7 cellular contexts compared by ENCODE assay signal in the genomic region with DNA sequence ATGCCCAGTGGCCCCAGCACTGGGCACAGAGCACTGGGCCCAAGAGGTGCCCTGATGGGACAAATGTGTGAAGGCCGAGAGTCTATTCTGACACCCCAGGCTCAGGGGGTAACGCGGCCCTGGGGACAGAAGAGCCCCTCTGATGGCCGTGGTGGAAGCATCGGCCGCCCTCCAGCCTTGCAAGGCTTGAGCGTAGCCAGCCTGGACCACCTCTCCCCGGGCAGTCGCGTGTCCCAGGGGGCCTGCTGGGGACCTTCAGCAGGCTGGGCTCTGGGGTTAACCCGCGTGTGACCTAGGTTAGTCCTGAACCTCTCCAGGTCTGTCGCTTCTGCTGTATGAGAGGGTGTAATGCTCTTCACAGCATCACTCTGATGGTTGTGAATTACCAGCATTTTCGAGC. TPM values are rescaled to one million over a fixed set of nuclear protein-coding genes. Genes with fewer than 3 reads are reported as not detected.
"Had no signal": no experiment of that assay in that cellular context is flagged by ENCODE, and none has a peak within 500 bp of the region (broad histone marks: within the 10 kb centered on the region; RNA-seq: fewer than 3 reads in every experiment).

No MANE protein-coding gene starts in this region.

- FAIRE-seq: H1, H54, HTR-8/SVneo had no signal

- H3K4me3 ChIP-seq: GM23338 had no signal

- H3K4me1 Mint-ChIP-seq: GM23338, H9 had no signal

- H3K9me3 Mint-ChIP-seq: GM23338, H9 had no signal

- H3K4me3 Mint-ChIP-seq: GM23338, H9 had no signal

- H3K27ac Mint-ChIP-seq: GM23338 had no signal

RNA-seq across cellular contexts. Expression of gene NOS2, which starts 40.8 kb away (rescaled TPM):
- total RNA-seq: HT-29 had no signal
- polyA plus RNA-seq: IMR-90 had no signal
